Comparison of ENCODE assay signal across 16 cellular contexts in the genomic region with DNA sequence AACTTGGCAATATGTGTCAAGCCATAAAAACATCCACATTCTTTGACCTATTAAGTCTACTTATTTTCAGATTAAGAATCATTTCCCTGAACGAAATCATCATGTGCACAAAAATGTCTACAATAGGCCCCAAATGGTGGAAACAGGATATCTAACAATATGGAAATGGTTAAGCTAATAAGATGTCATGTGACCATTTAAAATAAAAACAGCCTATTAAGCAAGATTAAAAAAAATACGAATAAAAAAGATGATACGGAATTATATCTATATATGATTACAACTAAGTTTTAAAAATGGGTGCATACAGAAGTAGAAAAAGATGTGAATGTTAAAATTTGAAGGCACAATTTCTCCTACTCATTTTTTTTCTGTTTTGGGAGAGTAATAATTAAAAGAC.
DNase-seq lines count a peak whose midpoint lies in the region; ATAC-seq, FAIRE-seq and TF ChIP-seq lines count a peak whose summit lies in the region.
"Had no signal": no experiment of that assay in that cellular context is flagged by ENCODE, and none has a peak within 500 bp of the region (broad histone marks: within the 10 kb centered on the region; RNA-seq: fewer than 3 reads in every experiment).

No MANE protein-coding gene starts in this region.

- peaks cover 34% of the 10 kb centered on the region for H3K4me1 ChIP-seq in GM23248 (ENCODE audit: insufficient read depth)
- H3K4me1 ChIP-seq in HepG2 (ENCODE audit: insufficient read depth, low read length), result no peaks in the 10 kb centered on the region

- H3K79me2 ChIP-seq in GM23248 (ENCODE audit: insufficient read depth) (peaks cover 25% of the 10 kb centered on the region), HepG2 (ENCODE audit: insufficient read depth, low read length) (no peaks in the 10 kb centered on the region)

- DNase-seq in GM23248, result no peak
- no peak for DNase-seq in SK-N-MC (ENCODE audit: low read depth, low spot score)
- DNase-seq in HepG2 (ENCODE audit: low spot score), result no peak
- DNase-seq in progenitor cell of endocrine pancreas (ENCODE audit: low spot score, unreplicated experiment), result no peak
- no peak for DNase-seq in RWPE1 (ENCODE audit: low spot score)
- no peak for DNase-seq in NCI-H345 (lab: John Stamatoyannopoulos, UW)
- DNase-seq: Calu3; CD4-positive, alpha-beta memory T cell; H7; KG1; NCI-H1436; NCI-H2029; NCI-H2171; NCI-H446 treated with DMSO at 0.1 percent for 48 hours; SIG-M5 had no signal

- intact Hi-C loops in HepG2 (cut with micrococcal nuclease; ENCODE audit: unreplicated experiment), result no loop called here

- no peaks in the 10 kb centered on the region for H3K27me3 Mint-ChIP-seq in progenitor cell of endocrine pancreas
- H3K27me3 Mint-ChIP-seq: CD4-positive, alpha-beta memory T cell had no signal

- H3K9me3 Mint-ChIP-seq in progenitor cell of endocrine pancreas (ENCODE audit: low read depth), result no peaks in the 10 kb centered on the region
- H3K9me3 Mint-ChIP-seq: CD4-positive, alpha-beta memory T cell had no signal

- no peaks in the 10 kb centered on the region; the same call in 1 of the 2 replicates for H3K9me2 ChIP-seq in GM23248 (ENCODE audit: insufficient read depth)

- FAIRE-seq in HepG2 (lab: Jason Lieb, UNC), result no peak

- no peak overlapping the region for H3K4me2 ChIP-seq in GM23248 (ENCODE audit: unreplicated experiment)
- no peak overlapping the region for H3K4me2 ChIP-seq in HepG2 (ENCODE audit: low read depth, low read length)

- TF ChIP-seq CTCF in HepG2 (CRISPR knock-in tag; IDR thresholded peaks at IDR 0.05), result no peak
- TF ChIP-seq CTCF in progenitor cell of endocrine pancreas (IDR thresholded peaks at IDR 0.05; ENCODE audit: unreplicated experiment), result no peak
- TF ChIP-seq CTCF in RWPE1 (conservative IDR thresholded peaks at IDR 0.05; ENCODE audit: low read depth), result no peak

- 82 to 91% methylated on average over 3 of the region's 3 CpGs for WGBS in GM23248 (ENCODE audit: low coverage in 1 of 2, low lambda C conversion rate in 2 of 2, missing lambda C conversion rate in 2 of 2), 2 experiments
- 95% methylated on average over 3 of the region's 3 CpGs for WGBS in HepG2 (ENCODE audit: low lambda C conversion rate)

- peak overlapping the region; percentile 15; the same call in 1 of the 2 replicates for H2AFZ ChIP-seq in GM23248
- H2AFZ ChIP-seq in HepG2 (ENCODE audit: low read length), result no peak overlapping the region

- H3K36me3 Mint-ChIP-seq in progenitor cell of endocrine pancreas (ENCODE audit: insufficient read depth), result peaks cover 17% of the 10 kb centered on the region

- CTCF ChIA-PET in HepG2 (lab: Yijun Ruan, JAX; ENCODE audit: low intra/inter-chr PET ratio, low total read pairs) (no interaction called here), RWPE1 (lab: Yijun Ruan, JAX) (interaction anchor here (0.6 kb wide), 1 partner anchor 18 kb away, joined by 3 read pairs; no protein-coding TSS in a partner anchor)

- TF ChIP-seq EP300 in HepG2 (IDR thresholded peaks at IDR 0.05; ENCODE audit: low read depth in 2 of 2, low read length in 2 of 2) (no peak), HepG2 (CRISPR knock-in tag; IDR thresholded peaks at IDR 0.05; ENCODE audit: borderline replicate concordance) (no peak)

- peaks cover 12% of the 10 kb centered on the region for H3K4me1 Mint-ChIP-seq in progenitor cell of endocrine pancreas (ENCODE audit: low read depth)

- TF ChIP-seq POLR2A in HepG2 (IDR thresholded peaks at IDR 0.05; ENCODE audit: insufficient read depth in 1 of 2, low read depth in 2 of 2, low read length in 2 of 2), result no peak

- ATAC-seq in HepG2 (no peak), HG02759 (IDR thresholded peaks at IDR 0.05; ENCODE audit: unreplicated experiment) (no peak)

- H3K9me3 ChIP-seq in GM23248 (ENCODE audit: low read depth) (no peaks in the 10 kb centered on the region), SK-N-MC (ENCODE audit: low read depth, low read length) (no peaks in the 10 kb centered on the region), HepG2 (ENCODE audit: low read length) (no peaks in the 10 kb centered on the region)

- H3K4me3 ChIP-seq in GM23248 (no peak overlapping the region), SK-N-MC (peak overlapping the region; percentile 49), HepG2 (replicated peaks in 1 of 3; ENCODE audit: insufficient read depth in 1 of 3, low read depth in 2 of 3, low read length in 3 of 3) (no peak overlapping the region)

- H3F3A ChIP-seq in GM23248 (ENCODE audit: insufficient read depth), result peaks cover 23% of the 10 kb centered on the region

- H4K20me1 ChIP-seq in GM23248 (ENCODE audit: insufficient read depth) (no peaks in the 10 kb centered on the region), HepG2 (ENCODE audit: insufficient read depth, low read length) (no peaks in the 10 kb centered on the region)

- H3K4me3 Mint-ChIP-seq in progenitor cell of endocrine pancreas (ENCODE audit: low read depth), result no peak overlapping the region
- H3K4me3 Mint-ChIP-seq: CD4-positive, alpha-beta memory T cell had no signal

- no peak for TF ChIP-seq RAD21 in HepG2 (CRISPR knock-in tag; IDR thresholded peaks at IDR 0.05)

- in situ Hi-C loops in GM23248 (cut with MboI), result no loop called here
- in situ Hi-C loops in HepG2 (cut with HindIII; ENCODE audit: extremely low pct_ligation_motif_present, low pct_unique_long_range_greater_than_20kb), result no loop called here

- H3K36me3 ChIP-seq in GM23248 (ENCODE audit: low read depth) (no peaks in the 10 kb centered on the region), SK-N-MC (ENCODE audit: insufficient read depth, low read length) (no peaks in the 10 kb centered on the region), HepG2 (replicated peaks in 1 of 2; ENCODE audit: control insufficient read depth in 1 of 2, insufficient read depth in 2 of 2, low read length in 2 of 2) (peaks cover 0 to 9% of the 10 kb centered on the region in 2 experiments; a peak in 1 of 5 replicates)

- peak overlapping the region; percentile 71 for H3K27ac Mint-ChIP-seq in progenitor cell of endocrine pancreas

- BruUV-seq in HepG2 (replicated peaks; lab: Mats Ljungman, UMichigan), result no TSS peak

- peak overlapping the region; percentile 15; the same call in 1 of the 2 replicates for H3K9ac ChIP-seq in GM23248
- no peak overlapping the region for H3K9ac ChIP-seq in SK-N-MC (ENCODE audit: insufficient read length)
- no peak overlapping the region for H3K9ac ChIP-seq in HepG2 (ENCODE audit: insufficient read depth, low read depth, low read length)

- H3K27ac ChIP-seq in GM23248 (peak overlapping the region; percentile 59), SK-N-MC (peak overlapping the region; percentile 92), HepG2 (ENCODE audit: extremely low read length, insufficient read depth, low read length) (no peak overlapping the region), RWPE1 (no peak overlapping the region)

- H3K27me3 ChIP-seq in GM23248 (replicated peaks; ENCODE audit: insufficient read depth) (no peaks in the 10 kb centered on the region), HepG2 (ENCODE audit: control insufficient read depth in 1 of 2, insufficient read depth in 2 of 2, low read length in 2 of 2) (no peaks in the 10 kb centered on the region)

- POLR2A ChIA-PET in HepG2 (lab: Yijun Ruan, JAX) (no interaction called here), RWPE1 (lab: Yijun Ruan, JAX; ENCODE audit: low non-redundant PET) (no interaction called here)

TF ChIP-seq in HepG2, 621 proteins besides CTCF, POLR2A, EP300 and RAD21:
- peak; percentile 18; the same call in 1 of the 2 replicates for TF ChIP-seq RAD51 (IDR thresholded peaks at IDR 0.05; ENCODE audit: borderline replicate concordance)
- no peak for TF ChIP-seq ZNF720 (CRISPR knock-in tag; IDR thresholded peaks at IDR 0.05)

Comparison
In these comparisons a context has a peak if more than half of its experiments do, and no peak if none do; other contexts are left out.
1. H3K27ac ChIP-seq: peak in GM23248 (single experiment) and SK-N-MC (single experiment); none in HepG2 (single experiment) and RWPE1 (single experiment).